In the genomic region with DNA sequence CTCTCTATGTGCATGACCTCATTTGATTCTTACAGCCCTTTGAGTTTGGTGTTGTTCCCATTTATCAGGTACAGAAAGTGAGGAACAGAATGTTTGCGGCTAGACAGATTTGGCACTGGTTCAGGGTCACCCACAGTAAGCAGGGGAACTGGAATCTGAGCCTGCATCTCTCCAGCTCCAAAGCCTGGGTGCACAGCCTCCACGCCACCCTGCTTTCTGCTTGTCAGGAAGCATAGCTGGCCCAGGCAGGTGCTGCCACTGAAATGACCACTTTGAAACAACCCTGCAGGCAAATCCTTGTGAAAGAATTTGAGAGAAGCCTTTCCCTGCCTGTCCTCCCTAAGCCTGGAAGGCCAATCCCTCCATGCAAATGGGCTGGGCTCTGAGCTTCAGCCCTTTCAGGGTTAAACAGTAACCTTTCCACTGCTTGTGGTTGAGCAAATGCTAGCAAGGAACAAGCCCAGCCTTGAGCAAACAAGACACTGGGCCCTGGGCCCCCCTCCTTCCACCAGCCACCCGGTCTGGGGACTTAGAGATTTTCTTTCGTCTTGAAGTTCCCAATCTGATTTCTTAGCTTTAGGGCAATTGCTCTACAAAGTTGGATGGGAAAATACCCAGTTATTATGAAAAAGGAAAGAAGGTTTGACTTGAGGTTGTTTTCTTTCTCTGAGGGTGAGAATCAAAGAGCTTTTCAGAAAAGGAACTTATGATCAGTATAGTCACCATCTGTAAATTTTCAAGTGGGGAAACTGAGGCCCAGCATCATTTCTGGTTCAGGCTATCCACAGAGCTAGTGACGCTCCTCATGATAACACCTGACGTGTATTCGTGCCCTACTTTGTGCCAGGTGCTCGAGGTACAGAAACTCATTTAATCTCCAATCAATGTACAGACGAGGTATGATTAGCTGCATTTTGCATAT, we compare ENCODE assay signal across 11 cellular contexts. TPM values are rescaled to one million over a fixed set of nuclear protein-coding genes. Genes with fewer than 3 reads are reported as not detected.
A peak's percentile ranks its signal among the peaks of the same experiment; 100 is the strongest.
DNase-seq lines count a peak whose midpoint lies in the region; ATAC-seq, FAIRE-seq and TF ChIP-seq lines count a peak whose summit lies in the region.
"Had no signal": no experiment of that assay in that cellular context is flagged by ENCODE, and none has a peak within 500 bp of the region (broad histone marks: within the 10 kb centered on the region; RNA-seq: fewer than 3 reads in every experiment).

No MANE protein-coding gene starts in this region.

- TF ChIP-seq CTCF in breast epithelium (IDR thresholded peaks at IDR 0.05): no peak
- TF ChIP-seq CTCF in pancreas (IDR thresholded peaks at IDR 0.05): no peak

- peak; percentile 83 for FAIRE-seq in GM19239 (lab: Jason Lieb, UNC)
- no peak for FAIRE-seq in pancreas (lab: Jason Lieb, UNC)
- FAIRE-seq: GM12891 had no signal

- H3K36me3 ChIP-seq in breast epithelium (no peaks in the 10 kb centered on the region), pancreas (peaks cover 0 to 7% (median 0%) of the 10 kb centered on the region in 3 donors)

- H3K4me1 ChIP-seq in breast epithelium (no peaks in the 10 kb centered on the region), pancreas (peaks cover 76 to 77% (median 77%) of the 10 kb centered on the region in 3 donors)

- DNase-seq in GM19239 (ENCODE audit: insufficient read length, low spot score) (no peak), breast epithelium (ENCODE audit: low spot score in 2 of 2) (peak; percentile 76), pancreas (peak; percentile 74 to 88 (median 84)), cerebellum (ENCODE audit: low spot score) (no peak), posterior cingulate gyrus (no peak), NCI-H524 (lab: John Stamatoyannopoulos, UW) (no peak)

- ATAC-seq in HG03342 (IDR thresholded peaks at IDR 0.05; ENCODE audit: unreplicated experiment): peak; percentile 87
- ATAC-seq in pancreas: peak; percentile 87 to 91 (median 90)
- no peak for ATAC-seq in GM18517 (IDR thresholded peaks at IDR 0.05; ENCODE audit: unreplicated experiment)

- WGBS in pancreas, 2 donors: 8 to 12% methylated on average over 9 of the region's 9 CpGs

- intact Hi-C loops in breast epithelium (cut with DNase I; ENCODE audit: low total_unique reads): no loop called here
- intact Hi-C loops in pancreas (cut with DNase I): no loop called here
- intact Hi-C loops in posterior cingulate gyrus (cut with DNase I): no loop called here

- no peak for TF ChIP-seq POLR2A in breast epithelium (IDR thresholded peaks at IDR 0.05)

- H3K4me3 ChIP-seq in breast epithelium (no peak overlapping the region), pancreas (no peak overlapping the region)
- H3K4me3 ChIP-seq: skin epidermis had no signal

- H3K9me3 ChIP-seq in breast epithelium (no peaks in the 10 kb centered on the region), pancreas (no peaks in the 10 kb centered on the region)

- H3K27ac ChIP-seq in breast epithelium (peak overlapping the region; percentile 16 to 78), pancreas (peak overlapping the region; percentile 30 to 92 (median 68))

- H3K27me3 ChIP-seq in breast epithelium (no peaks in the 10 kb centered on the region), pancreas (no peaks in the 10 kb centered on the region)

RNA-seq across cellular contexts. Expression of gene EHF, which starts 19.4 kb away (rescaled TPM):
- 100 to 1,000 TPM in 2 of 3 donors, under 1 TPM in 1; 0.16 to 392 (median 132) TPM for total RNA-seq in breast epithelium
- 10 to 100 TPM; 22.4 to 58.2 (median 33.5) TPM for total RNA-seq in pancreas
- polyA plus RNA-seq in pancreas: 10 to 100 TPM in 1 of 2 donors, 1 to 10 TPM in 1; 7.7 to 14.1 TPM
- 0.45 TPM for total RNA-seq in cerebellum
- total RNA-seq: LHCN-M2 had no signal

Comparison
In these comparisons a context has a peak if more than half of its experiments do, and no peak if none do; other contexts are left out.
1. DNase-seq: peak in breast epithelium (2 of 2) and pancreas (6 of 6); none in GM19239 (single experiment), cerebellum (single experiment), posterior cingulate gyrus (0 of 10) and NCI-H524 (0 of 2).